In the genomic region with DNA sequence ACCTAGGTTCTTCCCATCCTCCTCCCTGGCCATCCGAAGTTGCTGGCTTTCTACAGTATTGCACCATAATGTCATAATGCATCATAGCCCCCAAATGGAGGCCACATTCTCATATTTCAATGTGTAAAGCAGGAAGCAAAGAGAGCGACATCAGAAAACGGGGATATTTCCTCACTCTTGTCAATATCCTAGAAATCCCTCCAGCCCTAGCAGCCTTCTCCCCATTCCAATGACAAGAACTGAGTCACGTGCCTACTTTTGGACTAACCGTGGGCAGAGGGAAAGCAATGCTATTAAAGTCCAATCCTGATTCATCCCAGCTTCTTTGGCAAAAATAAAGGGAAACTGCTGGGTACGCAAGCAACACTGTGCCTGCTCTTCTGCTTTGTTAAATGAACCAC, we compare ENCODE assay signal across 13 cellular contexts. TPM values are rescaled to one million over a fixed set of nuclear protein-coding genes. Genes with fewer than 3 reads are reported as not detected.
DNase-seq lines count a peak whose midpoint lies in the region; ATAC-seq, FAIRE-seq and TF ChIP-seq lines count a peak whose summit lies in the region.
"Had no signal": no experiment of that assay in that cellular context is flagged by ENCODE, and none has a peak within 500 bp of the region (broad histone marks: within the 10 kb centered on the region; RNA-seq: fewer than 3 reads in every experiment).

No MANE protein-coding gene starts in this region.

- H3K27me3 ChIP-seq in upper lobe of right lung (no peaks in the 10 kb centered on the region), Caco-2 (replicated peaks; ENCODE audit: control insufficient read depth, insufficient read depth, low read length) (no peaks in the 10 kb centered on the region)

- H3K9me3 ChIP-seq in upper lobe of right lung: no peaks in the 10 kb centered on the region
- no peaks in the 10 kb centered on the region for H3K9me3 ChIP-seq in Caco-2

- H3K9me3 Mint-ChIP-seq in brain (no peaks in the 10 kb centered on the region), Caco-2 (ENCODE audit: unreplicated experiment) (no peaks in the 10 kb centered on the region)
- H3K9me3 Mint-ChIP-seq: activated T-helper 1 cell treated with anti-CD3 and anti-CD28 coated beads, Interleukin-12 subunit alpha, Interleukin-12 subunit beta, Interleukin-2, Interleukin-4 antibody, amounts not matched to agents 30 ng/mL and 10 ng/mL and 1 ng/mL, durations not matched to agents 14 hours and 24 hours and 36 hours; memory B cell had no signal

- peak; percentile 40 for DNase-seq in SIG-M5 treated with dmso at 0.1 percent for 504 hours (lab: John Stamatoyannopoulos, UW; ENCODE audit: unreplicated experiment)
- DNase-seq in SIG-M5 (lab: John Stamatoyannopoulos, UW): no peak
- peak; percentile 84 for DNase-seq in medulla oblongata (ENCODE audit: extremely low spot score)
- no peak for DNase-seq in upper lobe of right lung
- no peak for DNase-seq in D721Med (ENCODE audit: insufficient read length, low spot score)
- no peak for DNase-seq in Caco-2
- no peak for DNase-seq in H4 (ENCODE audit: low spot score)
- DNase-seq: NCI-H2227 treated with DMSO at 0.1 percent for 48 hours had no signal

- H3K36me3 Mint-ChIP-seq in brain (no peaks in the 10 kb centered on the region), Caco-2 (ENCODE audit: insufficient read depth, unreplicated experiment) (peaks cover 17% of the 10 kb centered on the region)
- H3K36me3 Mint-ChIP-seq: memory B cell had no signal

- H3K4me3 ChIP-seq in upper lobe of right lung (peak overlapping the region; percentile 9), Caco-2 (ENCODE audit: low read depth, low read length) (no peak overlapping the region)

- TF ChIP-seq CTCF in brain (conservative IDR thresholded peaks at IDR 0.05) (no peak), upper lobe of right lung (IDR thresholded peaks at IDR 0.05) (no peak), D721Med (IDR thresholded peaks at IDR 0.05; ENCODE audit: insufficient read depth, missing control alignments) (no peak), Caco-2 (IDR thresholded peaks at IDR 0.05; ENCODE audit: insufficient read depth in 1 of 2, low read depth in 1 of 2, low read length in 1 of 2, severe bottlenecking in 1 of 2, unreplicated experiment in 1 of 2) (no peak)

- peak overlapping the region; percentile 61 to 98 (median 96) for H3K4me3 Mint-ChIP-seq in brain
- H3K4me3 Mint-ChIP-seq in Caco-2 (ENCODE audit: unreplicated experiment): no peak overlapping the region
- H3K4me3 Mint-ChIP-seq: activated T-helper 1 cell treated with anti-CD3 and anti-CD28 coated beads, Interleukin-12 subunit alpha, Interleukin-12 subunit beta, Interleukin-2, Interleukin-4 antibody, amounts not matched to agents 30 ng/mL and 10 ng/mL and 1 ng/mL, durations not matched to agents 14 hours and 24 hours and 36 hours; B cell; memory B cell had no signal

- FAIRE-seq in D721Med (lab: Jason Lieb, UNC): no peak
- FAIRE-seq: urothelium cell line had no signal

- H3K4me1 ChIP-seq in upper lobe of right lung (no peaks in the 10 kb centered on the region), Caco-2 (peaks cover 13% of the 10 kb centered on the region; the same call in 1 of the 2 replicates)

- H3K27me3 Mint-ChIP-seq in brain (peaks cover 14% of the 10 kb centered on the region), Caco-2 (ENCODE audit: insufficient read depth, unreplicated experiment) (peaks cover 6% of the 10 kb centered on the region)
- H3K27me3 Mint-ChIP-seq: B cell had no signal

- intact Hi-C loops in upper lobe of right lung (cut with DNase I) (no loop called here), Caco-2 (cut with micrococcal nuclease; ENCODE audit: unreplicated experiment) (loop anchor here (5.0 kb wide), 1 partner anchor 402 kb away; no protein-coding TSS in a partner anchor)

- CTCF ChIA-PET in Caco-2 (lab: Charles Lee): no interaction called here

- ATAC-seq in upper lobe of right lung: no peak

- H3K36me3 ChIP-seq in upper lobe of right lung (no peaks in the 10 kb centered on the region), Caco-2 (ENCODE audit: control insufficient read depth, insufficient read depth, low read length) (no peaks in the 10 kb centered on the region)

- no peak overlapping the region for H3K27ac ChIP-seq in upper lobe of right lung

- peak overlapping the region; percentile 67 to 100 (median 88) for H3K27ac Mint-ChIP-seq in brain
- H3K27ac Mint-ChIP-seq in Caco-2 (ENCODE audit: unreplicated experiment): no peak overlapping the region
- H3K27ac Mint-ChIP-seq: activated T-helper 1 cell treated with anti-CD3 and anti-CD28 coated beads, Interleukin-12 subunit alpha, Interleukin-12 subunit beta, Interleukin-2, Interleukin-4 antibody, amounts not matched to agents 30 ng/mL and 10 ng/mL and 1 ng/mL, durations not matched to agents 14 hours and 24 hours and 36 hours; B cell; memory B cell had no signal

- POLR2A ChIA-PET in Caco-2 (lab: Charles Lee): no interaction called here

- no TSS peak for BruUV-seq in Caco-2 (replicated peaks; lab: Mats Ljungman, UMichigan)

- peaks cover 61% of the 10 kb centered on the region for H3K4me1 Mint-ChIP-seq in brain
- no peaks in the 10 kb centered on the region for H3K4me1 Mint-ChIP-seq in Caco-2 (ENCODE audit: low read depth, unreplicated experiment)

RNA-seq across cellular contexts. Expression of a gene that starts 4.3 kb away (rescaled TPM):
- 15.3 TPM for polyA plus RNA-seq in brain (ENCODE audit: insufficient read depth, low read depth, low replicate concordance)
- total RNA-seq in upper lobe of right lung (60.5 TPM), Caco-2 (2022) (19.7 and 22.4 TPM in 2 replicates)
- total RNA-seq in H4 (2014; rRNA removed; shearing (Covaris generic)): 17.6 and 19.0 TPM in 2 replicates

Comparison
In these comparisons a context has a peak if more than half of its experiments do, and no peak if none do; other contexts are left out.
1. DNase-seq: peak in SIG-M5 treated with dmso at 0.1 percent for 504 hours (single experiment) and medulla oblongata (single experiment); none in SIG-M5 (single experiment), upper lobe of right lung (single experiment), D721Med (single experiment), Caco-2 (0 of 2) and H4 (single experiment).